In the genomic region with DNA sequence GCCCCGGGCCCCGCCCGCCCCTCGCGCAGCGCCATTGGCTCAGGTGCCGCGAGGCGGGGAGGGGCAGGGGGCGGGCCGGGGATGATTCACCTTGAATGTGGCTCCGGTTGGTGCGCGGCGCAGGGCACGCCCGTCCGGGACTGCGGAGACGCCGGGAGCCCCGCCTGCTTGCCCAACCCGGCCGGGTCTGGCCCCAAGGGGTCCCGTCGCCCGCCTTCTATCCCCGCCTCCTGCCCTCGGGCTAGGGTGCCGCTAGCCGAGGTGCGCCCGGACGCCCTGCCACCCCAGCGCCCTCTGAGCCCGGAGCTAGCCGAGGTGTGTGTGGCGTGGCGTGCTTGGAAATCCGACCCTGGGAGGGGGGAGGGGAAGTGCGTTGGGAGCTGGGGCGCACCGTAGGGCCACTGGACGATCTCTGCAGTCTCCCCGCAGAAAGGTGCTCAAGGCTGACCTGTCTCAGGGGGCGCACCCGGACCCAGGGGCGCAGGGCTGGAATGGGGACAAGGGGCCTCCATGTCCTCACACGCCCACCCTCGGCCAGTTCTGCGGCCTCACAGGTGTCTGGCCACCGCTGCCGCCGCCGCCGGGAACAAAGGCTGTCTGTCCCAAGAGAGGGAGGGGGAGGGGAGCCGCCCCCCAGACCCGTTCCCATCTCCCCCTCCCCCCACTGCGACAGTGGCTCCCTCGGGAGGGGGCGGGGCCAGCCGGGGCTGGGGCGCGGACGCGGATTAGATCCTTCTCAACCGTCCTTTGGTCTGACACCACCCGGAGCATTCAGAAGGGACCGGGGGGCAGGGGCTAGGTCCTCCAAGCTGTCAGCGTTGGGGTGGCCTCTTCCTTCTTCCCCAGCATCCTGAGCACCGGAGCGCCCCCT, we compare ENCODE assay signal across 8 cellular contexts.
DNase-seq lines count a peak whose midpoint lies in the region; ATAC-seq and TF ChIP-seq lines count a peak whose summit lies in the region.

No MANE protein-coding gene starts in this region.

- peaks cover 64 to 75% (median 74%) of the 10 kb centered on the region in 4 donors for H3K4me1 ChIP-seq in esophagus muscularis mucosa
- peaks cover 16% of the 10 kb centered on the region for H3K4me1 ChIP-seq in prostate gland (replicated peaks)
- H3K4me1 ChIP-seq in upper lobe of right lung = peaks cover 51% of the 10 kb centered on the region

- TF ChIP-seq POLR2A in esophagus muscularis mucosa (IDR thresholded peaks at IDR 0.05; ENCODE audit: low read depth) = no peak
- no peak for TF ChIP-seq POLR2A in prostate gland (IDR thresholded peaks at IDR 0.05)

- H3K4me3 ChIP-seq in esophagus muscularis mucosa (peak overlapping the region; percentile 49 to 58 (median 54)), prostate gland (peak overlapping the region; percentile 51 to 53), upper lobe of right lung (peak overlapping the region; percentile 55)

- DNase-seq in DMS153 treated with DMSO at 0.1 percent for 48 hours (lab: John Stamatoyannopoulos, UW; ENCODE audit: unreplicated experiment) (peak; percentile 83), NCI-H748 (lab: John Stamatoyannopoulos, UW; ENCODE audit: unreplicated experiment) (peak; percentile 94), esophagus muscularis mucosa (ENCODE audit: extremely low spot score) (no peak), prostate gland (ENCODE audit: low spot score) (peak; percentile 92), upper lobe of right lung (peak; percentile 96), NK-92 (lab: John Stamatoyannopoulos, UW; ENCODE audit: unreplicated experiment) (no peak)
- peak; percentile 54 to 67 (median 63) for DNase-seq in activated CD8-positive, alpha-beta memory T cell treated with anti-CD3 and anti-CD28 coated beads for 48 hours (ENCODE audit: low read depth in 2 of 3, low spot score in 2 of 3)

- WGBS in esophagus muscularis mucosa = 0% methylated on average over 9 of the region's 72 CpGs
- WGBS in prostate gland = 1% methylated on average over 35 of the region's 72 CpGs

- TF ChIP-seq CTCF in esophagus muscularis mucosa (IDR thresholded peaks at IDR 0.05) (no peak), prostate gland (IDR thresholded peaks at IDR 0.05) (no peak), upper lobe of right lung (IDR thresholded peaks at IDR 0.05) (no peak)

- H3K9me3 ChIP-seq in esophagus muscularis mucosa (peaks cover 0 to 3% (median 0%) of the 10 kb centered on the region in 4 donors), prostate gland (no peaks in the 10 kb centered on the region), upper lobe of right lung (no peaks in the 10 kb centered on the region)

- intact Hi-C loops in esophagus muscularis mucosa (cut with DNase I) (no loop called here), prostate gland (cut with DNase I) (no loop called here), upper lobe of right lung (cut with DNase I) (no loop called here)

- H3K27ac ChIP-seq in esophagus muscularis mucosa (replicated peaks in 1 of 4) (no peak overlapping the region), prostate gland (peak overlapping the region; percentile 69 to 71), upper lobe of right lung (peak overlapping the region; percentile 58)

- peak; percentile 46 for ATAC-seq in HG03108 (IDR thresholded peaks at IDR 0.05; ENCODE audit: unreplicated experiment)
- ATAC-seq in upper lobe of right lung = peak; percentile 92

- H3K36me3 ChIP-seq in esophagus muscularis mucosa (no peaks in the 10 kb centered on the region), prostate gland (no peaks in the 10 kb centered on the region), upper lobe of right lung (no peaks in the 10 kb centered on the region)

- no peak for TF ChIP-seq EP300 in esophagus muscularis mucosa (IDR thresholded peaks at IDR 0.05)

- peaks cover 43 to 99% (median 88%) of the 10 kb centered on the region in 4 donors for H3K27me3 ChIP-seq in esophagus muscularis mucosa
- H3K27me3 ChIP-seq in prostate gland (replicated peaks; ENCODE audit: insufficient read depth) = peaks cover 25% of the 10 kb centered on the region
- H3K27me3 ChIP-seq in upper lobe of right lung = peaks cover 96% of the 10 kb centered on the region

Comparison
In these comparisons a context has a peak if more than half of its experiments do, and no peak if none do; other contexts are left out.
1. DNase-seq: peak in DMS153 treated with DMSO at 0.1 percent for 48 hours (single experiment), NCI-H748 (single experiment), activated CD8-positive, alpha-beta memory T cell treated with anti-CD3 and anti-CD28 coated beads for 48 hours (3 of 3), prostate gland (single experiment) and upper lobe of right lung (single experiment); none in esophagus muscularis mucosa (single experiment) and NK-92 (single experiment).
2. H3K27ac ChIP-seq: peak in prostate gland (2 of 2) and upper lobe of right lung (single experiment); none in esophagus muscularis mucosa (0 of 4).
3. Peak in every context shown above with its lines, with median percentiles within 50 percentile points of each other: H3K4me3 ChIP-seq.